ENCODE assay signal across 8 cellular contexts in the genomic region with DNA sequence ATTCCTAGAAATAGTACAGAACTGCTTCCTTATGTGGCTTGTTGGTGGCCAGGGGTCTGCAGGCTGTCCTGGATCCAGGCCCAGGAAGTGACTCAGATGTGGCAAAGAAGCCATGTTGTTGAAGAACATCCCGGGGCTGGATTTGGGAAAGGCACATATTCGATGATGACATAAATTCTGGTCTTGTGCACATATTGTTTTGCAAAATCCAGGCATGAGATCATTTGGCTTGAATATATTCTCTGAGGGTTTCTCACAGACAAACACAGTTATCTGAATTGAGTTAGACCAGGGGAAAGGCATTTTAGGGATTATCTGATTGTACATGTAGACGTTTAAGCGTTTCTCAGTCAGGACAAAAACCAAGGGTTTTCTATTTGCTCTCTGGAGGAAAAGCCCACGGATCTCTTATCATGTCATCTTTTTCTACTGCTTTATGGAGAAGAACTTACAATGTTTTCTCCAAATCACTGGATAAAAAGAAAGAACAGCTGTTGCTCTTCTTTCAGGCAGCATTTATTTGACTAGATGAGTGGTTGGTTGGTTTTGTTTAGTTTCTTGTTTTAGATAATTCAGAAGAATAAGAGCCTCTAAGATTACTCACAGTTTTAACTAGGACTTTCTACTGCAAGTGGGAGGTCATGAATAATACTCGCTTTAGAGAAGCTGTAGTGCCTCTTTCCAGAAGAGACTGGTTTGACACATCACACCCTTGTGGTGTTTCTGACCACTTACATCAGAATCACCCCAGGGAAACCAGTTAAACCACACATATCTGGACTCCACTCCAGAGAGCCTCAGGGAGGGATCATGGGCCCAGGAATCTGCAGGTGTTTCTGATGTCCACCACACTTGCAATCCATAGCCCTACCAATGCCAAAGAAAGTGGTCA. TPM values are rescaled to one million over a fixed set of nuclear protein-coding genes. Genes with fewer than 3 reads are reported as not detected.
DNase-seq lines count a peak whose midpoint lies in the region; ATAC-seq and TF ChIP-seq lines count a peak whose summit lies in the region.

No MANE protein-coding gene starts in this region.

- H3K27me3 ChIP-seq in PC-9 (ENCODE audit: insufficient read depth, low read depth), result no peaks in the 10 kb centered on the region

- POLR2A ChIA-PET in PC-9 (lab: Charles Lee; ENCODE audit: unreplicated experiment), result interaction anchor here (0.6 kb wide), 2 partner anchors 10 to 24 kb away, joined by 3 read pairs; no protein-coding TSS in a partner anchor

- peaks cover 22% of the 10 kb centered on the region for H3F3A ChIP-seq in PC-9 (ENCODE audit: insufficient read depth, low read depth)

- H3K4me1 ChIP-seq in PC-9 (replicated peaks; ENCODE audit: insufficient read depth), result peaks cover 33% of the 10 kb centered on the region

- H3K79me2 ChIP-seq in PC-9 (ENCODE audit: low read depth), result no peaks in the 10 kb centered on the region

- DNase-seq in PC-9, result peak; percentile 65 to 90
- DNase-seq in fibroblast of villous mesenchyme (ENCODE audit: low read depth), result peak; percentile 99
- peak; percentile 95 for DNase-seq in stromal cell of bone marrow (ENCODE audit: low read depth)
- DNase-seq in NCI-H774 (lab: John Stamatoyannopoulos, UW), result no peak
- no peak for DNase-seq in NCI-H2171 treated with DMSO at 0.1 percent for 48 hours (lab: John Stamatoyannopoulos, UW)
- DNase-seq in GOT3 (lab: John Stamatoyannopoulos, UW), result no peak
- no peak for DNase-seq in cerebellum (ENCODE audit: low spot score)

- peak overlapping the region; percentile 66 for H3K4me2 ChIP-seq in PC-9

- no TSS peak for BruUV-seq in PC-9 (replicated peaks; lab: Mats Ljungman, UMichigan)

- intact Hi-C loops in PC-9 (cut with micrococcal nuclease; ENCODE audit: unreplicated experiment), result no loop called here

- peak; percentile 79 for ATAC-seq in GM19023 (IDR thresholded peaks at IDR 0.05; ENCODE audit: unreplicated experiment)

- H3K36me3 ChIP-seq in PC-9 (ENCODE audit: low read depth), result no peaks in the 10 kb centered on the region

- peak overlapping the region; percentile 98 for H3K27ac ChIP-seq in PC-9

- H3K9me3 ChIP-seq in PC-9 (ENCODE audit: insufficient read depth, low read depth), result no peaks in the 10 kb centered on the region; the same call in 1 of the 2 replicates

- peak overlapping the region; percentile 18; the same call in 1 of the 2 replicates for H3K4me3 ChIP-seq in PC-9
- H3K4me3 ChIP-seq in fibroblast of villous mesenchyme (ENCODE audit: low read depth, low read length), result no peak overlapping the region

- TF ChIP-seq CTCF in PC-9 (conservative IDR thresholded peaks at IDR 0.05) (no peak), fibroblast of villous mesenchyme (IDR thresholded peaks at IDR 0.05; ENCODE audit: insufficient read depth, low read depth, low read length) (no peak)

- no peaks in the 10 kb centered on the region for H4K20me1 ChIP-seq in PC-9 (ENCODE audit: insufficient read depth)

- H3K9me2 ChIP-seq in PC-9 (ENCODE audit: insufficient read depth), result no peaks in the 10 kb centered on the region

- CTCF ChIA-PET in PC-9 (lab: Charles Lee), result no interaction called here

- peak overlapping the region; percentile 10; the same call in 1 of the 2 replicates for H2AFZ ChIP-seq in PC-9

RNA-seq across cellular contexts. Expression of a gene that starts 29.5 kb away (rescaled TPM):
- total RNA-seq in PC-9 (2021), result 10.1 and 14.0 TPM in 2 replicates
- total RNA-seq in fibroblast of villous mesenchyme, result 35.0 and 44.1 TPM in 2 replicates
- 34.2 TPM for total RNA-seq in cerebellum

Comparison
In these comparisons a context has a peak if more than half of its experiments do, and no peak if none do; other contexts are left out.
1. DNase-seq: peak in PC-9 (2 of 2), fibroblast of villous mesenchyme (single experiment) and stromal cell of bone marrow (single experiment); none in NCI-H774 (single experiment), NCI-H2171 treated with DMSO at 0.1 percent for 48 hours (single experiment), GOT3 (single experiment) and cerebellum (single experiment).